ENCODE assay signal across 19 cellular contexts in genomic region chr1:76230894-76231293, GRCh38.
"Had no signal": no experiment of that assay in that cellular context is flagged by ENCODE, and none has a peak within 500 bp of the region (broad histone marks: within the 10 kb centered on the region; RNA-seq: fewer than 3 reads in every experiment).

No MANE protein-coding gene starts in this region.

- ATAC-seq: activated naive CD4-positive, alpha-beta T cell treated with anti-CD3 and anti-CD28 coated beads, Interleukin-2, amount 50 U/mL, for 72 hours; body of pancreas; heart right ventricle; left ventricle myocardium superior; naive thymus-derived CD8-positive, alpha-beta T cell; stimulated activated naive CD8-positive, alpha-beta T cell treated with anti-CD3 and anti-CD28 coated beads, Interleukin-15, amount 100 ng/mL, for 72 hours; T-helper 17 cell had no signal

- H3K27ac ChIP-seq: body of pancreas, epithelial cell of prostate, heart right ventricle, neutrophil, parathyroid adenoma, sigmoid colon had no signal

- H3K27me3 ChIP-seq: body of pancreas, heart right ventricle, neutrophil, sigmoid colon had no signal

- H3K36me3 ChIP-seq: heart right ventricle, neutrophil, sigmoid colon had no signal

- H3K9ac ChIP-seq: parathyroid adenoma had no signal

- H3K4me1 ChIP-seq: parathyroid adenoma, sigmoid colon had no signal

- H3K4me3 ChIP-seq: body of pancreas, heart right ventricle, sigmoid colon had no signal

- DNase-seq: activated CD4-positive, alpha-beta memory T cell treated with anti-CD3 and anti-CD28 coated beads, Interleukin-2, amount 10 ng/mL, durations not matched to agents 7 days and 5 days; activated CD4-positive, alpha-beta T cell treated with anti-CD3 and anti-CD28 coated beads for 4 hours; activated T-cell treated with anti-CD3 and anti-CD28 coated beads, Interleukin-2, amount 50 U/mL, for 24 hours; amniotic stem cell; body of pancreas; cerebellar nuclear complex; effector memory CD4-positive, alpha-beta T cell; heart right ventricle; kidney glomerular epithelial cell; left ventricle myocardium superior; naive thymus-derived CD8-positive, alpha-beta T cell; sigmoid colon; stimulated activated CD4-positive, alpha-beta T cell treated with anti-CD3 and anti-CD28 coated beads, Interleukin-1b, Interleukin-23, amount 100 ng/mL, for 48 hours; stimulated activated naive CD8-positive, alpha-beta T cell treated with anti-CD3 and anti-CD28 coated beads, Interleukin-15, amount 100 ng/mL, for 72 hours; T-helper 17 cell had no signal

- H3K9me3 ChIP-seq: body of pancreas, heart right ventricle, neutrophil, sigmoid colon had no signal
